8 cellular contexts compared by ENCODE assay signal in the genomic region with DNA sequence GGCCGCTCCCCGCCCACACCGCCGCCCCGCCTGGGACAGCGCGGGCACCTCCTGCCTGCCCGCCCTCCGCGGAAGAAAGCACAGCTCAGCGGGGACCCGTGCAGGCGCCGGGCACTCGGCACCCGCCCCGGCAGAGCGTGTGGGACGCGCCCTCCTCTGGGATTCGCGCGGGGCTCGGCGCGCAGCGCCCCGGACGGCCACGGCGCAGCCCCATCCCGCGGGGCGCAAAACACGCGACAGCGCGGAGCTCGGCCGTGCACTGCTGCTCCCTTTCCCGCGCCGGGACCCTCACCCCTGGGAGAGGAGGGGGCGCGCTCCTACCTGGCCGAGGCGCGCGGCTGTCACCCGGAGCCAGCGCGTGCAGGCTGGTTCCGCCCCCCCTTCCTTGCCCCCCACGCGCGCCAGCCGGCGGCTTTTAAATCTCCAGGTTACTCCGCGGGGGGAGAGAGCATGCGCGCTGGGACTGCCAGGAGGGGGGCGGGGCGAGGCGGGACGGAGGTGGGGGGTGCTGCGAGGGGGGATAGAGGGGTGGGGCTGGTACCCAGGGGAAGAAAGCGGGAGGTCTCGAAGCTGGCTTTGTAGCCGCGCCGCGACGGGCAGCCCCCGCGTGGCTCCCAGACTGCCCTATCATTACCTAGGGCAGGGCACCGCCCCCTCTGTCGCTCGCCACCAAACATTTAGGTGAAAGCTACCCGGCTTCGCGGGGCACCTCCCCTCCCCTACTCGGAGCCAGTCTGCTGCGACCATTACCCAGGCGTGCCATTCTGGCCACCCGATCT. TPM values are rescaled to one million over a fixed set of nuclear protein-coding genes. Genes with fewer than 3 reads are reported as not detected.
DNase-seq lines count a peak whose midpoint lies in the region; ATAC-seq and TF ChIP-seq lines count a peak whose summit lies in the region.

A gene with protein sequence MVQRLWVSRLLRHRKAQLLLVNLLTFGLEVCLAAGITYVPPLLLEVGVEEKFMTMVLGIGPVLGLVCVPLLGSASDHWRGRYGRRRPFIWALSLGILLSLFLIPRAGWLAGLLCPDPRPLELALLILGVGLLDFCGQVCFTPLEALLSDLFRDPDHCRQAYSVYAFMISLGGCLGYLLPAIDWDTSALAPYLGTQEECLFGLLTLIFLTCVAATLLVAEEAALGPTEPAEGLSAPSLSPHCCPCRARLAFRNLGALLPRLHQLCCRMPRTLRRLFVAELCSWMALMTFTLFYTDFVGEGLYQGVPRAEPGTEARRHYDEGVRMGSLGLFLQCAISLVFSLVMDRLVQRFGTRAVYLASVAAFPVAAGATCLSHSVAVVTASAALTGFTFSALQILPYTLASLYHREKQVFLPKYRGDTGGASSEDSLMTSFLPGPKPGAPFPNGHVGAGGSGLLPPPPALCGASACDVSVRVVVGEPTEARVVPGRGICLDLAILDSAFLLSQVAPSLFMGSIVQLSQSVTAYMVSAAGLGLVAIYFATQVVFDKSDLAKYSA (minus strand): TSS at position 437 of the 779 bp plus-strand sequence. CDS start 15,853 bp downstream, outside the sequence.

- H3K9me3 ChIP-seq in Peyer's patch = no peaks in the 10 kb centered on the region
- no peaks in the 10 kb centered on the region for H3K9me3 ChIP-seq in iPS-15b (ENCODE audit: control insufficient read depth, insufficient read depth, low read length)

- H3K4me1 ChIP-seq in Peyer's patch (peaks cover 0 to 43% (median 15%) of the 10 kb centered on the region in 4 donors), iPS-15b (ENCODE audit: control insufficient read depth, insufficient read depth, low read length) (peaks cover 21% of the 10 kb centered on the region)

- H3K9ac ChIP-seq in iPS-15b (ENCODE audit: low read depth, low read length) = peak within 1 kb of the TSS; percentile 57

- TF ChIP-seq CTCF in Peyer's patch (IDR thresholded peaks at IDR 0.05) (no peak), astrocyte of the cerebellum (IDR thresholded peaks at IDR 0.05; ENCODE audit: low read depth, low read length, missing control alignments) (no peak)

- in situ Hi-C loops in astrocyte of the cerebellum (cut with HindIII; ENCODE audit: low sequenced_read_pairs) = no loop called here

- DNase-seq in AG20443 (ENCODE audit: low spot score) (peak; percentile 80), Peyer's patch (peak; percentile 52 to 74 (median 63)), astrocyte of the cerebellum (ENCODE audit: low read depth) (no peak), inferior parietal cortex (ENCODE audit: extremely low spot score) (no peak)

- H3K27ac ChIP-seq in Peyer's patch = peak within 1 kb of the TSS; percentile 55 to 81 (median 73)
- peak within 1 kb of the TSS in 15 of 21 experiments; percentile 12 to 70 (median 60) for H3K27ac ChIP-seq in skin epidermis

- no peak for TF ChIP-seq POLR2A in Peyer's patch (IDR thresholded peaks at IDR 0.05)

- H3K36me3 ChIP-seq in Peyer's patch (no peaks in the 10 kb centered on the region), iPS-15b (ENCODE audit: control insufficient read depth, insufficient read depth, low read length) (no peaks in the 10 kb centered on the region)

- ATAC-seq in GM21529 (IDR thresholded peaks at IDR 0.05; ENCODE audit: unreplicated experiment) = peak; percentile 59
- ATAC-seq in GM21381 (IDR thresholded peaks at IDR 0.05; ENCODE audit: unreplicated experiment) = no peak

- H3K4me3 ChIP-seq in Peyer's patch = peak within 1 kb of the TSS; percentile 65 to 94 (median 78)
- peak within 1 kb of the TSS; percentile 67 for H3K4me3 ChIP-seq in astrocyte of the cerebellum (ENCODE audit: low read depth, low read length)
- H3K4me3 ChIP-seq in iPS-15b (ENCODE audit: low read depth, low read length) = peak within 1 kb of the TSS; percentile 85
- H3K4me3 ChIP-seq in skin epidermis = peak within 1 kb of the TSS; percentile 62 to 79 (median 68)

- H3K27me3 ChIP-seq in Peyer's patch = no peaks in the 10 kb centered on the region
- peaks cover 11% of the 10 kb centered on the region for H3K27me3 ChIP-seq in iPS-15b (ENCODE audit: control insufficient read depth, insufficient read depth, low read length)

RNA-seq across cellular contexts. Expression of the gene that starts here (rescaled TPM):
- 10 to 100 TPM in 2 of 4 donors, 1 to 10 TPM in 2; 7.4 to 16.0 (median 11.2) TPM for total RNA-seq in Peyer's patch

Comparison
In these comparisons a context has a peak if more than half of its experiments do, and no peak if none do; other contexts are left out.
1. DNase-seq: peak in AG20443 (single experiment) and Peyer's patch (3 of 3); none in astrocyte of the cerebellum (single experiment) and inferior parietal cortex (single experiment).
2. Peak in every context shown above with its lines, with median percentiles within 50 percentile points of each other: H3K4me3 ChIP-seq.